25 cellular contexts compared by ENCODE assay signal in genomic region chr21:39109596-39110210, GRCh38.
"Had no signal": no experiment of that assay in that cellular context is flagged by ENCODE, and none has a peak within 500 bp of the region (broad histone marks: within the 10 kb centered on the region; RNA-seq: fewer than 3 reads in every experiment).

No MANE protein-coding gene starts in this region.

- H3K27ac ChIP-seq: brain microvascular endothelial cell, coronary artery, esophagus muscularis mucosa, gastroesophageal sphincter, heart right ventricle had no signal

- H3K27me3 ChIP-seq: brain microvascular endothelial cell, esophagus muscularis mucosa, gastroesophageal sphincter, heart right ventricle had no signal

- DNase-seq: activated CD4-positive, alpha-beta memory T cell treated with anti-CD3 and anti-CD28 coated beads for 36 hours; activated CD4-positive, alpha-beta T cell treated with anti-CD3 and anti-CD28 coated beads for 36 hours; activated CD4-positive, alpha-beta T cell treated with anti-CD3 and anti-CD28 coated beads, Interleukin-2, amount 10 ng/mL, durations not matched to agents 24 days and 14 days; activated CD4-positive, CD25-positive, alpha-beta regulatory T cell; activated CD4-positive, CD25-positive, alpha-beta regulatory T cell treated with anti-CD3 and anti-CD28 coated beads, Interleukin-2, amount 50 U/mL, for 72 hours; activated CD8-positive, alpha-beta T cell treated with anti-CD3 and anti-CD28 coated beads, Interleukin-2, amount 10 ng/mL, durations not matched to agents 7 days and 5 days; activated gamma-delta T cell; activated naive CD4-positive, alpha-beta T cell; activated naive CD4-positive, alpha-beta T cell treated with anti-CD3 and anti-CD28 coated beads, Interleukin-2, amount 10 ng/mL, durations not matched to agents 7 days and 5 days; activated naive CD8-positive, alpha-beta T cell treated with anti-CD3 and anti-CD28 coated beads, Interleukin-2, amount 10 ng/mL, durations not matched to agents 7 days and 5 days; activated T-cell treated with anti-CD3 and anti-CD28 coated beads for 4 hours; activated T-cell treated with anti-CD3 and anti-CD28 coated beads, Interleukin-2, amount 50 U/mL, for 24 hours; activated T-cell treated with anti-CD3 and anti-CD28 coated beads, Interleukin-2, amount 50 U/mL, for 72 hours; brain microvascular endothelial cell; dermis blood vessel endothelial cell; effector CD4-positive, alpha-beta T cell; effector memory CD8-positive, alpha-beta T cell; erythroblast; foreskin melanocyte; heart right ventricle; T-helper 2 cell had no signal

- H3K4me3 ChIP-seq: coronary artery, esophagus muscularis mucosa, gastroesophageal sphincter, heart right ventricle had no signal

- H3K9me3 ChIP-seq: esophagus muscularis mucosa, gastroesophageal sphincter, heart right ventricle had no signal

- ATAC-seq: activated CD4-positive, alpha-beta T cell treated with anti-CD3 and anti-CD28 coated beads for 36 hours; activated CD8-positive, alpha-beta T cell treated with anti-CD3 and anti-CD28 coated beads, Interleukin-2, amount 10 ng/mL, durations not matched to agents 7 days and 5 days; activated naive CD4-positive, alpha-beta T cell treated with anti-CD3 and anti-CD28 coated beads, Interleukin-2, amount 50 U/mL, for 72 hours; activated T-cell treated with anti-CD3 and anti-CD28 coated beads, Interleukin-2, amount 50 U/mL, for 72 hours; effector memory CD8-positive, alpha-beta T cell; gastroesophageal sphincter; heart right ventricle had no signal

- H3K36me3 ChIP-seq: brain microvascular endothelial cell, esophagus muscularis mucosa, gastroesophageal sphincter, heart right ventricle had no signal
